8 cellular contexts compared by ENCODE assay signal in genomic region chr19:44112802-44113137, GRCh38. TPM values are rescaled to one million over a fixed set of nuclear protein-coding genes. Genes with fewer than 3 reads are reported as not detected.
DNase-seq lines count a peak whose midpoint lies in the region; ATAC-seq and TF ChIP-seq lines count a peak whose summit lies in the region.

No MANE protein-coding gene starts in this region.

- WGBS in suprapubic skin = under 1% methylated on average over 11 of the region's 11 CpGs

- DNase-seq in WTC11 (ENCODE audit: low spot score) (no peak), suprapubic skin (ENCODE audit: low spot score in 2 of 2) (no peak)

- POLR2A ChIA-PET in WTC11 (lab: Charles Lee) = interaction anchor here (1.2 kb wide), 2 partner anchors 18 to 286 kb away, joined by 3 read pairs; partner anchors contain the start of gene ZNF283

- H3K27me3 ChIP-seq in suprapubic skin = no peaks in the 10 kb centered on the region

- ATAC-seq in GM21529 (IDR thresholded peaks at IDR 0.05; ENCODE audit: unreplicated experiment) (peak; percentile 15), WTC11 (no peak), GM21723 (IDR thresholded peaks at IDR 0.05; ENCODE audit: unreplicated experiment) (no peak), GM19463 (IDR thresholded peaks at IDR 0.05; ENCODE audit: unreplicated experiment) (no peak), HG02798 (IDR thresholded peaks at IDR 0.05; ENCODE audit: poor library complexity, unreplicated experiment) (no peak)

- H3K4me1 ChIP-seq in suprapubic skin = peaks cover 20% of the 10 kb centered on the region

- CTCF ChIA-PET in WTC11 (lab: Charles Lee) = no interaction called here

- peak overlapping the region; percentile 93 for H3K27ac Mint-ChIP-seq in WTC11

- H3K9me3 ChIP-seq in iPS-18c (ENCODE audit: control insufficient read depth, insufficient read depth, low read length) (no peaks in the 10 kb centered on the region), suprapubic skin (peaks cover 21% of the 10 kb centered on the region)

- TF ChIP-seq POLR2A in suprapubic skin (IDR thresholded peaks at IDR 0.05) = no peak

- H3K4me3 ChIP-seq in iPS-18c (ENCODE audit: insufficient read depth, low read depth, low read length) (peak overlapping the region; percentile 64), suprapubic skin (peak overlapping the region; percentile 71)

- peaks cover 43% of the 10 kb centered on the region for H3K36me3 Mint-ChIP-seq in WTC11

- peak overlapping the region; percentile 98 for H3K4me3 Mint-ChIP-seq in WTC11

- H3K4me1 Mint-ChIP-seq in WTC11 = peaks cover 9% of the 10 kb centered on the region

- H3K9me3 Mint-ChIP-seq in WTC11 = peaks cover 39% of the 10 kb centered on the region

- no peak for TF ChIP-seq EP300 in suprapubic skin (IDR thresholded peaks at IDR 0.05)

- TF ChIP-seq CTCF in 22Rv1 (IDR thresholded peaks at IDR 0.05) (no peak), WTC11 (IDR thresholded peaks at IDR 0.05) (no peak), suprapubic skin (IDR thresholded peaks at IDR 0.05) (no peak)

- H3K27me3 Mint-ChIP-seq in WTC11 (ENCODE audit: low read depth) = no peaks in the 10 kb centered on the region

- H3K27ac ChIP-seq in 22Rv1 (peak overlapping the region; percentile 65), suprapubic skin (no peak overlapping the region)

- peaks cover 20% of the 10 kb centered on the region for H3K36me3 ChIP-seq in suprapubic skin

TF ChIP-seq in WTC11, 78 proteins besides CTCF, POLR2A, EP300 and RAD21 (continues in another document):
- TF ChIP-seq ZNF396 (CRISPR knock-in tag; IDR thresholded peaks at IDR 0.05; ENCODE audit: borderline replicate concordance) (no peak), ZBTB43 (CRISPR knock-in tag; IDR thresholded peaks at IDR 0.05) (no peak), TCF7 (CRISPR knock-in tag; IDR thresholded peaks at IDR 0.05; ENCODE audit: low read depth) (no peak), GTF2I (CRISPR knock-in tag; conservative IDR thresholded peaks at IDR 0.05) (no peak), PRRX2 (CRISPR knock-in tag; IDR thresholded peaks at IDR 0.05) (no peak), MAX (CRISPR knock-in tag; IDR thresholded peaks at IDR 0.05) (no peak), PREB (CRISPR knock-in tag; IDR thresholded peaks at IDR 0.05; ENCODE audit: borderline replicate concordance) (no peak), ZNF532 (CRISPR knock-in tag; IDR thresholded peaks at IDR 0.05; ENCODE audit: borderline replicate concordance) (no peak), ZNF138 (CRISPR knock-in tag; conservative IDR thresholded peaks at IDR 0.05) (no peak), E2F4 (CRISPR knock-in tag; IDR thresholded peaks at IDR 0.05; ENCODE audit: borderline replicate concordance, low read depth) (no peak), MYBL2 (CRISPR knock-in tag; IDR thresholded peaks at IDR 0.05) (no peak), FOXJ3 (CRISPR knock-in tag; IDR thresholded peaks at IDR 0.05; ENCODE audit: borderline replicate concordance) (no peak), CREM (CRISPR knock-in tag; IDR thresholded peaks at IDR 0.05) (no peak), ZNF232 (CRISPR knock-in tag; IDR thresholded peaks at IDR 0.05) (no peak)
- TF ChIP-seq, protein P1, sequence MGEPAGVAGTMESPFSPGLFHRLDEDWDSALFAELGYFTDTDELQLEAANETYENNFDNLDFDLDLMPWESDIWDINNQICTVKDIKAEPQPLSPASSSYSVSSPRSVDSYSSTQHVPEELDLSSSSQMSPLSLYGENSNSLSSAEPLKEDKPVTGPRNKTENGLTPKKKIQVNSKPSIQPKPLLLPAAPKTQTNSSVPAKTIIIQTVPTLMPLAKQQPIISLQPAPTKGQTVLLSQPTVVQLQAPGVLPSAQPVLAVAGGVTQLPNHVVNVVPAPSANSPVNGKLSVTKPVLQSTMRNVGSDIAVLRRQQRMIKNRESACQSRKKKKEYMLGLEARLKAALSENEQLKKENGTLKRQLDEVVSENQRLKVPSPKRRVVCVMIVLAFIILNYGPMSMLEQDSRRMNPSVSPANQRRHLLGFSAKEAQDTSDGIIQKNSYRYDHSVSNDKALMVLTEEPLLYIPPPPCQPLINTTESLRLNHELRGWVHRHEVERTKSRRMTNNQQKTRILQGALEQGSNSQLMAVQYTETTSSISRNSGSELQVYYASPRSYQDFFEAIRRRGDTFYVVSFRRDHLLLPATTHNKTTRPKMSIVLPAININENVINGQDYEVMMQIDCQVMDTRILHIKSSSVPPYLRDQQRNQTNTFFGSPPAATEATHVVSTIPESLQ (CRISPR knock-in tag; IDR thresholded peaks at IDR 0.05) = no peak

RNA-seq across cellular contexts. Expression of gene ZNF225, which starts 0.4 kb away (rescaled TPM):
- total RNA-seq in WTC11 (2021) = 3.9 to 5.1 TPM (median 4.4 TPM) in 3 replicates
- 1 to 10 TPM; 1.5 to 5.4 (median 3.7) TPM for total RNA-seq in suprapubic skin

RNA-seq across cellular contexts. Expression of gene ZNF224, which starts 18.6 kb away (rescaled TPM):
- total RNA-seq in WTC11 (2021) (12.4 to 14.8 TPM (median 13.7 TPM) in 3 replicates), suprapubic skin (10 to 100 TPM; 11.5 to 43.9 (median 19.8) TPM)

RNA-seq across cellular contexts. Expression of gene ZNF234, which starts 28.6 kb away (rescaled TPM):
- total RNA-seq in WTC11 (2021) (7.0 to 7.5 TPM (median 7.5 TPM) in 3 replicates), suprapubic skin (1 to 10 TPM; 2.6 to 9.0 (median 6.8) TPM)

RNA-seq across cellular contexts. Expression of gene ZNF284, which starts 40.8 kb away (rescaled TPM):
- 1.7 to 3.0 TPM (median 2.7 TPM) in 3 replicates for total RNA-seq in WTC11 (2021)
- 1 to 10 TPM; 1.2 to 4.9 (median 1.3) TPM for total RNA-seq in suprapubic skin

RNA-seq across cellular contexts. Expression of gene ZNF226, which starts 52.1 kb away (rescaled TPM):
- total RNA-seq in WTC11 (2021) (14.5 to 18.5 TPM (median 18.0 TPM) in 3 replicates), suprapubic skin (10 to 100 TPM; 12.1 to 20.1 (median 13.5) TPM)
